8 cellular contexts compared by ENCODE assay signal in the genomic region with DNA sequence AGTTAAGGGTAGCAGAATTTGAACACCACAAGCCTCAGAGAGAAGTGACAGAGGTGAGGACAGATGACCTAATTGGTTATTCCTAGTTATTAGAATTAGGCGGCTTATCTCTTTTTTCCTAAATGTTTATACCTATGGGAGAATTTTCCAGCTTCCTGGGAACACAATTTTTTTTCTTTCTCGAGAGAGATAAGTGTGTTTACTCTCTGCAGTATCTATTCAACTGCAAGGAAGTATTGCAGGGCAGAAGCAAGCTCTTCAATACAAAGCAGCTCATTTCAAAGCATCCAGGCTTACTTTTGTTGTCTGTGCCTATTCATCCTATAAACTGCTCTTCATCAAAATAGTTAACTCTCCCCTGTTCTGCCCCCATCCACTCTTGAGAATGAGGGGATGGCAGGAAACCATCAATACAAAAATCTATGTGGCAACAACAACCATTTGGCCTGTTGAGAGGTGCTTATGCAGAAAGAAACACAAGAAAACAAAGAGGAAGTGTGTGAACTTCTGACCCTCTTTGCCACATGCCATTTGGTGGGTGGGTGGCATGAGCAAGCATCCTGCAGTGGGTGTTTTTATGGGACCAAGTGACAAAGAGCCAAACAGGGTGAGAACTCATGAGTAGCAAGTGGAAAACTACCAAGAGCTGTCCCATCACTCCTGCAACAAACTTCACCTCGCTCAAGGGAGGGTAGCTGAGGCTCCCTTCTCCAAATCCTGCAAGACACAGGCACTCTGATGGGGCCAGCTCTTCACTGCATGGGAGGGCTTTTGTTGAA. TPM values are rescaled to one million over a fixed set of nuclear protein-coding genes. Genes with fewer than 3 reads are reported as not detected.
A peak's percentile ranks its signal among the peaks of the same experiment; 100 is the strongest.
DNase-seq lines count a peak whose midpoint lies in the region; ATAC-seq, FAIRE-seq and TF ChIP-seq lines count a peak whose summit lies in the region.

No MANE protein-coding gene starts in this region.

- H3K27me3 ChIP-seq in skeletal muscle satellite cell (ENCODE audit: control insufficient read depth, insufficient read depth, low read length) = no peaks in the 10 kb centered on the region
- H3K27me3 ChIP-seq in psoas muscle (ENCODE audit: insufficient read depth in 3 of 3, low read length in 2 of 3) = no peaks in the 10 kb centered on the region

- H3K4me1 ChIP-seq in skeletal muscle satellite cell (ENCODE audit: control insufficient read depth, insufficient read depth, low read length) = peaks cover 46% of the 10 kb centered on the region
- no peaks in the 10 kb centered on the region for H3K4me1 ChIP-seq in psoas muscle

- POLR2A ChIA-PET in RWPE1 (lab: Yijun Ruan, JAX; ENCODE audit: low non-redundant PET) = no interaction called here

- H3K36me3 ChIP-seq in skeletal muscle satellite cell (ENCODE audit: insufficient read depth, low read length) (no peaks in the 10 kb centered on the region), psoas muscle (ENCODE audit: insufficient read depth in 1 of 2, low read depth in 1 of 2) (no peaks in the 10 kb centered on the region)

- H3K9me3 ChIP-seq in skeletal muscle satellite cell (replicated peaks; ENCODE audit: low read length) = no peaks in the 10 kb centered on the region
- H3K9me3 ChIP-seq in psoas muscle = no peaks in the 10 kb centered on the region

- H3K4me1 Mint-ChIP-seq in activated T-cell treated with anti-CD3 and anti-CD28 coated beads, Interleukin-2, amount 50 U/mL, for 4 hours (ENCODE audit: low read depth) = peaks cover 28% of the 10 kb centered on the region

- TF ChIP-seq CTCF in RWPE1 (conservative IDR thresholded peaks at IDR 0.05; ENCODE audit: low read depth) (no peak), psoas muscle (IDR thresholded peaks at IDR 0.05) (no peak)

- peaks cover 3% of the 10 kb centered on the region for H3K9me3 Mint-ChIP-seq in activated T-cell treated with anti-CD3 and anti-CD28 coated beads, Interleukin-2, amount 50 U/mL, for 4 hours

- intact Hi-C loops in psoas muscle (cut with DNase I) = no loop called here

- CTCF ChIA-PET in RWPE1 (lab: Yijun Ruan, JAX) = interaction anchor here (0.5 kb wide), 1 partner anchor 212 kb away, joined by 3 read pairs; no protein-coding TSS in a partner anchor

- no peak overlapping the region for H3K4me3 Mint-ChIP-seq in activated T-cell treated with anti-CD3 and anti-CD28 coated beads, Interleukin-2, amount 50 U/mL, for 4 hours

- no peaks in the 10 kb centered on the region for H3K27me3 Mint-ChIP-seq in activated T-cell treated with anti-CD3 and anti-CD28 coated beads, Interleukin-2, amount 50 U/mL, for 4 hours (ENCODE audit: low read depth)

- peak; percentile 71 for FAIRE-seq in GM12891 (lab: Jason Lieb, UNC)

- peak; percentile 81 to 84 for ATAC-seq in activated T-cell treated with anti-CD3 and anti-CD28 coated beads, Interleukin-2, amount 50 U/mL, for 4 hours
- ATAC-seq in psoas muscle = no peak
- ATAC-seq in GM19023 (IDR thresholded peaks at IDR 0.05; ENCODE audit: unreplicated experiment) = no peak

- H3K36me3 Mint-ChIP-seq in activated T-cell treated with anti-CD3 and anti-CD28 coated beads, Interleukin-2, amount 50 U/mL, for 4 hours (ENCODE audit: insufficient read depth) = no peaks in the 10 kb centered on the region

- H3K27ac ChIP-seq in RWPE1 (no peak overlapping the region), psoas muscle (no peak overlapping the region)

- no peak for DNase-seq in GM12891 (ENCODE audit: insufficient read length, low spot score)
- DNase-seq in NCI-H69 (lab: John Stamatoyannopoulos, UW) = peak; percentile 28
- peak; percentile 22 for DNase-seq in activated T-cell treated with anti-CD3 and anti-CD28 coated beads, Interleukin-2, amount 50 U/mL, for 4 hours
- no peak for DNase-seq in RWPE1 (ENCODE audit: low spot score)
- no peak for DNase-seq in psoas muscle
- DNase-seq in NCI-H1436 treated with DMSO at 0.1 percent for 48 hours (lab: John Stamatoyannopoulos, UW) = no peak

- H3K4me2 ChIP-seq in skeletal muscle satellite cell (ENCODE audit: low read length) = peak overlapping the region; percentile 12

- no peak overlapping the region for H3K4me3 ChIP-seq in skeletal muscle satellite cell (ENCODE audit: low read length)
- no peak overlapping the region for H3K4me3 ChIP-seq in psoas muscle

- no peak overlapping the region for H3K9ac ChIP-seq in skeletal muscle satellite cell (ENCODE audit: low read depth, low read length)

- 63 to 70% (median 68%) methylated on average over 3 of the region's 3 CpGs for WGBS in psoas muscle, 3 donors

- no peak for TF ChIP-seq POLR2A in GM12891 (IDR thresholded peaks at IDR 0.05; ENCODE audit: low read depth, low read length)

TF ChIP-seq in GM12891, 5 proteins besides CTCF, POLR2A, EP300 and RAD21:
- TF ChIP-seq POU2F2 (IDR thresholded peaks at IDR 0.05; ENCODE audit: low read depth, low read length) = no peak
- TF ChIP-seq PAX5 (IDR thresholded peaks at IDR 0.05; ENCODE audit: insufficient read depth, low read length, severe bottlenecking) = no peak
- TF ChIP-seq TAF1 (IDR thresholded peaks at IDR 0.05; ENCODE audit: low read depth, low read length) = no peak
- no peak for TF ChIP-seq POLR2AphosphoS5 (IDR thresholded peaks at IDR 0.05; ENCODE audit: low read depth, low read length)
- TF ChIP-seq SPI1 (IDR thresholded peaks at IDR 0.05; ENCODE audit: low read depth, low read length) = peak; percentile 92

RNA-seq across cellular contexts. Expression of gene MRPS6, which starts 50.6 kb away (rescaled TPM):
- polyA plus RNA-seq in GM12891 (2012; ENCODE audit: low read depth, missing spikeins) = 91.7 TPM
- total RNA-seq in activated T-cell treated with anti-CD3 and anti-CD28 coated beads, Interleukin-2, amount 50 U/mL, for 4 hours = 10 to 100 TPM; 89.8 to 98.8 (median 98.6) TPM
- 26.1 and 35.4 TPM in 2 replicates for total RNA-seq in skeletal muscle satellite cell (2012; rRNA removed)
- 10 to 100 TPM; 38.8 to 92.9 (median 76.7) TPM for total RNA-seq in psoas muscle
- 100 to 1,000 TPM in 2 of 3 donors, 10 to 100 TPM in 1; 69.9 to 191 (median 116) TPM for polyA plus RNA-seq in psoas muscle

RNA-seq across cellular contexts. Expression of gene SLC5A3, which starts 50.6 kb away (rescaled TPM):
- polyA plus RNA-seq in GM12891 (2012; ENCODE audit: low read depth, missing spikeins) = 3.3 TPM
- total RNA-seq in activated T-cell treated with anti-CD3 and anti-CD28 coated beads, Interleukin-2, amount 50 U/mL, for 4 hours = 10 to 100 TPM; 10.1 to 12.4 (median 11.6) TPM
- total RNA-seq in skeletal muscle satellite cell (2012; rRNA removed) = 25.3 and 31.7 TPM in 2 replicates
- 10 to 100 TPM in 1 of 4 donors, 1 to 10 TPM in 3; 2.6 to 12.8 (median 6.7) TPM for total RNA-seq in psoas muscle
- polyA plus RNA-seq in psoas muscle = 10 to 100 TPM in 1 of 3 donors, 1 to 10 TPM in 1, under 1 TPM in 1; 0.70 to 17.2 (median 2.9) TPM

Comparison
In these comparisons a context has a peak if more than half of its experiments do, and no peak if none do; other contexts are left out.
1. DNase-seq: peak in NCI-H69 (single experiment) and activated T-cell treated with anti-CD3 and anti-CD28 coated beads, Interleukin-2, amount 50 U/mL, for 4 hours (single experiment); none in GM12891 (single experiment), RWPE1 (single experiment), psoas muscle (0 of 2) and NCI-H1436 treated with DMSO at 0.1 percent for 48 hours (single experiment).
2. ATAC-seq: peak in activated T-cell treated with anti-CD3 and anti-CD28 coated beads, Interleukin-2, amount 50 U/mL, for 4 hours (2 of 2); none in psoas muscle (0 of 4) and GM19023 (single experiment).